In the genomic region with DNA sequence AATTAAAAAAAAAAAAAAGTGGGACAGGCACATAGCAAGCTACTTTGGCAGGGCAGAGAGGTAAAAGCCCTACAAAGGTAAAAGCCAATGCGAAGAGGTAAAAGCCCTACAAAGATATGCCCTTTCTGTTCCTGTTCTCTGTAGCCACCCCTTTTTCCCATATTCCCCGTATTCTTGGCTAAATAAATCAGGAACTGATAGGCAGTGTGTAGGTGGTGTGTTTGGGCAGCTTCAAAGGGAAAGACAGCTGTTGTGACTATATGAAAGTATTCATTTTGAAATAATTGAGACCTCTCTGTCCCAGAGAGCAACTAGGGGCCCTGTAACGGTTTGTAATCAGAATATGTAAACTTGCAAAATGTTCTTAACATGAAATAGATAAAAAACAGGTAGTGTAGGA, we compare ENCODE assay signal across 21 cellular contexts. TPM values are rescaled to one million over a fixed set of nuclear protein-coding genes. Genes with fewer than 3 reads are reported as not detected.
DNase-seq lines count a peak whose midpoint lies in the region; ATAC-seq, FAIRE-seq and TF ChIP-seq lines count a peak whose summit lies in the region.
"Had no signal": no experiment of that assay in that cellular context is flagged by ENCODE, and none has a peak within 500 bp of the region (broad histone marks: within the 10 kb centered on the region; RNA-seq: fewer than 3 reads in every experiment).

No MANE protein-coding gene starts in this region.

- TF ChIP-seq CTCF in GM12878 (IDR thresholded peaks at IDR 0.05 in 2 of 3, conservative IDR thresholded peaks at IDR 0.05 in 1 of 3; ENCODE audit: control insufficient read depth in 2 of 3, extremely low read depth in 1 of 3, insufficient read depth in 1 of 3, low read depth in 3 of 3, low read length in 3 of 3) (no peak), neural progenitor cell (IDR thresholded peaks at IDR 0.05) (no peak)

- H3K79me2 ChIP-seq in GM12878 (ENCODE audit: control insufficient read depth, insufficient read depth, low read length): no peaks in the 10 kb centered on the region
- H3K79me2 ChIP-seq in neural progenitor cell (ENCODE audit: low read depth): no peaks in the 10 kb centered on the region

- in situ Hi-C loops in GM12878 (cut with MboI): no loop called here

- peaks cover 8% of the 10 kb centered on the region for H3K4me1 Mint-ChIP-seq in neural progenitor cell
- H3K4me1 Mint-ChIP-seq: CD4-positive, CD25-positive, alpha-beta regulatory T cell; CD8-positive, alpha-beta memory T cell; GM23338 had no signal

- H3K9me3 ChIP-seq in GM12878 (replicated peaks; ENCODE audit: control insufficient read depth, insufficient read depth, low read length) (peaks cover 6% of the 10 kb centered on the region; the same call in 2 of the 3 replicates), neural progenitor cell (ENCODE audit: low read depth) (no peaks in the 10 kb centered on the region)
- H3K9me3 ChIP-seq: BLaER1 treated with 17β-estradiol and CSF1 and Interleukin-3, amounts not matched to agents 10 nM and 100 nM; Caco-2 had no signal

- CTCF ChIA-PET in GM12878 (lab: Yijun Ruan, JAX): interaction anchor here (1.1 kb wide), 1 partner anchor 10 kb away, joined by 4 read pairs; no protein-coding TSS in a partner anchor

- H3K27me3 ChIP-seq in GM12878 (replicated peaks in 1 of 2; ENCODE audit: control insufficient read depth in 2 of 2, insufficient read depth in 2 of 2, low read length in 1 of 2) (no peaks in the 10 kb centered on the region), neural progenitor cell (no peaks in the 10 kb centered on the region)
- H3K27me3 ChIP-seq: BLaER1 treated with 17β-estradiol and CSF1 and Interleukin-3, amounts not matched to agents 10 nM and 100 nM had no signal

- H3K4me3 ChIP-seq in GM12878 (no peak overlapping the region), neural progenitor cell (no peak overlapping the region)
- H3K4me3 ChIP-seq: BLaER1 treated with 17β-estradiol and CSF1 and Interleukin-3, amounts not matched to agents 10 nM and 100 nM; GM23338; K562 had no signal

- RAD21 ChIA-PET in GM12878 (lab: Charles Lee; ENCODE audit: unreplicated experiment): no interaction called here

- no TSS peak for BruUV-seq in GM12878 (replicated peaks; lab: Mats Ljungman, UMichigan)

- H3K4me1 ChIP-seq in GM12878 (ENCODE audit: control insufficient read depth, insufficient read depth, low read length) (peaks cover 28% of the 10 kb centered on the region), neural progenitor cell (no peaks in the 10 kb centered on the region)
- H3K4me1 ChIP-seq: Caco-2 had no signal

- H3K4me2 ChIP-seq in GM12878 (ENCODE audit: control insufficient read depth, insufficient read depth) (no peak overlapping the region; the same call in 1 of the 2 replicates), neural progenitor cell (no peak overlapping the region)
- H3K4me2 ChIP-seq: BLaER1 treated with 17β-estradiol and CSF1 and Interleukin-3, amounts not matched to agents 10 nM and 100 nM; GM23338 had no signal

- no peak for TF ChIP-seq RAD21 in GM12878 (IDR thresholded peaks at IDR 0.05; ENCODE audit: insufficient read depth, low read depth, low read length)

- H3K9ac ChIP-seq in GM12878 (ENCODE audit: control insufficient read depth, insufficient read depth, low read length) (no peak overlapping the region), neural progenitor cell (no peak overlapping the region)
- H3K9ac ChIP-seq: BLaER1 treated with 17β-estradiol and CSF1 and Interleukin-3, amounts not matched to agents 10 nM and 100 nM had no signal

- H2AFZ ChIP-seq in GM12878 (ENCODE audit: control insufficient read depth, low read depth, low read length) (no peak overlapping the region), neural progenitor cell (replicated peaks) (peak overlapping the region; percentile 20)

- H4K20me1 ChIP-seq in GM12878 (ENCODE audit: control insufficient read depth, insufficient read depth) (no peaks in the 10 kb centered on the region), neural progenitor cell (ENCODE audit: low read depth) (no peaks in the 10 kb centered on the region)
- H4K20me1 ChIP-seq: BLaER1 treated with 17β-estradiol and CSF1 and Interleukin-3, amounts not matched to agents 10 nM and 100 nM had no signal

- TF ChIP-seq POLR2A in GM12878 (IDR thresholded peaks at IDR 0.05; ENCODE audit: low read depth, low read length): no peak

- H3K27me3 Mint-ChIP-seq in neural progenitor cell (ENCODE audit: insufficient read depth, low read depth): peaks cover 3% of the 10 kb centered on the region
- H3K27me3 Mint-ChIP-seq: B cell had no signal

- H3K27ac ChIP-seq in GM12878 (ENCODE audit: control insufficient read depth, insufficient read depth): no peak overlapping the region
- no peak overlapping the region for H3K27ac ChIP-seq in neural progenitor cell
- H3K27ac ChIP-seq: BLaER1 treated with 17β-estradiol and CSF1 and Interleukin-3, amounts not matched to agents 10 nM and 100 nM had no signal

- no peak for TF ChIP-seq EP300 in GM12878 (IDR thresholded peaks at IDR 0.05; ENCODE audit: borderline replicate concordance in 1 of 2, control insufficient read depth in 1 of 2, low read depth in 2 of 2, low read length in 2 of 2)

- no peak overlapping the region for H3K27ac Mint-ChIP-seq in neural progenitor cell
- H3K27ac Mint-ChIP-seq: B cell; CD4-positive, CD25-positive, alpha-beta regulatory T cell; CD8-positive, alpha-beta memory T cell; GM23338; HFFc6 had no signal

- no peaks in the 10 kb centered on the region for H3F3A ChIP-seq in neural progenitor cell (ENCODE audit: low read depth)

- no peak overlapping the region for H3K4me3 Mint-ChIP-seq in neural progenitor cell
- H3K4me3 Mint-ChIP-seq: B cell; CD4-positive, CD25-positive, alpha-beta regulatory T cell; CD8-positive, alpha-beta memory T cell; GM23338; HFFc6 had no signal

- intact Hi-C loops in GM12878 (cut with micrococcal nuclease; ENCODE audit: unreplicated experiment) (no loop called here), head of caudate nucleus (cut with DNase I) (no loop called here)

- H3K36me3 ChIP-seq in GM12878 (ENCODE audit: control insufficient read depth in 2 of 2, insufficient read depth in 2 of 2, low read length in 1 of 2) (no peaks in the 10 kb centered on the region), neural progenitor cell (no peaks in the 10 kb centered on the region)
- H3K36me3 ChIP-seq: BLaER1 treated with 17β-estradiol and CSF1 and Interleukin-3, amounts not matched to agents 10 nM and 100 nM had no signal

- POLR2A ChIA-PET in GM12878 (lab: Charles Lee): interaction anchor here (0.6 kb wide), 1 partner anchor 36 kb away, joined by 5 read pairs; no protein-coding TSS in a partner anchor

- DNase-seq in CD1c-positive myeloid dendritic cell (ENCODE audit: extremely low spot score): peak; percentile 86
- no peak for DNase-seq in GM19239 (ENCODE audit: insufficient read length, low spot score)
- DNase-seq in GM12878 (ENCODE audit: low read depth, low spot score): no peak
- DNase-seq in neural progenitor cell (ENCODE audit: low spot score): no peak
- DNase-seq in head of caudate nucleus: no peak
- no peak for DNase-seq in NCI-H146 treated with DMSO at 0.1 percent for 48 hours (lab: John Stamatoyannopoulos, UW; ENCODE audit: unreplicated experiment)
- DNase-seq in SIG-M5 (lab: John Stamatoyannopoulos, UW): no peak
- DNase-seq: Caco-2; CD4-positive, CD25-positive, alpha-beta regulatory T cell; CD8-positive, alpha-beta memory T cell; DMS79 treated with DMSO at 0.1 percent for 48 hours; GF-D8; HCEC 1CT; HFFc6; IMR-90 had no signal

- H3K36me3 Mint-ChIP-seq in neural progenitor cell: peaks cover 2% of the 10 kb centered on the region
- H3K36me3 Mint-ChIP-seq: CD4-positive, CD25-positive, alpha-beta regulatory T cell; CD8-positive, alpha-beta memory T cell had no signal

- H3K9me3 Mint-ChIP-seq in neural progenitor cell: peaks cover 8% of the 10 kb centered on the region
- H3K9me3 Mint-ChIP-seq: CD4-positive, CD25-positive, alpha-beta regulatory T cell; CD8-positive, alpha-beta memory T cell; GM23338; HFFc6 had no signal

- peak; percentile 4 for FAIRE-seq in GM19239 (lab: Jason Lieb, UNC)
- FAIRE-seq in GM12878 (lab: Jason Lieb, UNC): no peak
- FAIRE-seq: HTR-8/SVneo, K562 had no signal

- SMC1A ChIA-PET in GM12878 (lab: Charles Lee; ENCODE audit: uncharacterized antibody, unreplicated experiment): interaction anchor here (1.3 to 2.9 kb wide), 2 partner anchors 11 to 15 kb away, joined by 5 to 12 read pairs; partner anchors contain the start of gene SLC41A2

- ATAC-seq in GM12878 (peak; percentile 27), HG03039 (IDR thresholded peaks at IDR 0.05; ENCODE audit: unreplicated experiment) (no peak)
- ATAC-seq: GM23338, K562 had no signal

- 30% methylated on average over 3 of the region's 3 CpGs for WGBS in GM12878 (ENCODE audit: insufficient coverage, insufficient replicate concordance, low lambda C conversion rate, missing lambda C conversion rate)

RNA-seq across cellular contexts. Expression of gene SLC41A2, which starts 11.2 kb away (rescaled TPM):
- total RNA-seq in GM12878 (2013; cell fraction: nucleolus; rRNA removed): 149 and 169 TPM in 2 replicates
- 16.8 and 22.5 TPM in 2 replicates for total RNA-seq in GM12878 (2014; rRNA removed)
- total RNA-seq in GM12878 (2014; rRNA removed; fragmentation: Illumina TruSeq; extraction: Trizol): 18.2 and 18.8 TPM in 2 replicates
- total RNA-seq in GM12878 (2021): 18.5 and 19.0 TPM in 2 replicates
- polyA plus RNA-seq in GM12878 (2011; ENCODE audit: low read depth): 4.8 TPM
- 8.3 and 14.2 TPM in 2 replicates for polyA plus RNA-seq in GM12878 (2011; rRNA removed)
- polyA plus RNA-seq in GM12878 (2011; cell fraction: cytosol; rRNA removed): 3.5 and 4.7 TPM in 2 replicates
- 5.1 and 6.5 TPM in 2 replicates for polyA plus RNA-seq in GM12878 (2011; cell fraction: nucleus; rRNA removed)
- 5.6 and 7.1 TPM in 2 replicates for polyA plus RNA-seq in GM12878 (2012)
- polyA plus RNA-seq in GM12878 (2014; fragmentation: Illumina TruSeq; extraction: Trizol): 14.1 and 17.3 TPM in 2 replicates
- 1 to 10 TPM; 3.5 to 9.2 TPM for polyA plus RNA-seq in GM12878 (2014; fragmentation: Nextera tagmentation; extraction: Ambion mirVana)
- 5.7 and 13.0 TPM in 2 replicates for polyA plus RNA-seq in GM12878 (2014; rRNA removed)
- 1 to 10 TPM; 9.3 to 9.5 TPM for polyA plus RNA-seq in GM12878 (2016; fragmentation: Nextera tagmentation; extraction: Ambion mirVana)
- 18.0 and 21.1 TPM in 2 replicates for polyA minus RNA-seq in GM12878 (2011; rRNA and poly(A)+ RNA removed)
- 7.6 and 11.1 TPM in 2 replicates for polyA minus RNA-seq in GM12878 (2011; cell fraction: cytosol; rRNA and poly(A)+ RNA removed)
- polyA minus RNA-seq in GM12878 (2011; cell fraction: nucleus; rRNA and poly(A)+ RNA removed): 14.1 and 26.4 TPM in 2 replicates
- total RNA-seq in neural progenitor cell (ENCODE audit: low replicate concordance): 1.7 and 11.9 TPM in 2 replicates
- polyA plus RNA-seq: CD8-positive, alpha-beta memory T cell had no signal

RNA-seq across cellular contexts. Expression of gene NOPCHAP1, which starts 16.8 kb away (rescaled TPM):
- 32.5 and 34.2 TPM in 2 replicates for total RNA-seq in GM12878 (2013; cell fraction: nucleolus; rRNA removed)
- total RNA-seq in GM12878 (2014; rRNA removed) (28.9 and 29.8 TPM in 2 replicates), GM12878 (2014; rRNA removed; fragmentation: Illumina TruSeq; extraction: Trizol) (38.6 and 41.5 TPM in 2 replicates), GM12878 (2021) (39.6 and 40.2 TPM in 2 replicates), neural progenitor cell (ENCODE audit: low replicate concordance) (8.6 and 8.9 TPM in 2 replicates)
- 7.2 TPM for polyA plus RNA-seq in GM12878 (2011; ENCODE audit: low read depth)
- polyA plus RNA-seq in GM12878 (2011; rRNA removed) (29.2 and 41.6 TPM in 2 replicates), GM12878 (2014; fragmentation: Illumina TruSeq; extraction: Trizol) (22.6 and 28.0 TPM in 2 replicates), GM12878 (2014; fragmentation: Nextera tagmentation; extraction: Ambion mirVana) (100 to 1,000 TPM; 108 to 115 TPM), GM12878 (2014; rRNA removed) (26.3 and 28.9 TPM in 2 replicates), GM12878 (2016; fragmentation: Nextera tagmentation; extraction: Ambion mirVana) (10 to 100 TPM; 69.2 to 73.1 TPM)
- 16.0 and 16.9 TPM in 2 replicates for polyA plus RNA-seq in GM12878 (2011; cell fraction: cytosol; rRNA removed)
- 7.6 and 10.5 TPM in 2 replicates for polyA plus RNA-seq in GM12878 (2011; cell fraction: nucleus; rRNA removed)
- 30.5 and 56.9 TPM in 2 replicates for polyA plus RNA-seq in GM12878 (2012)
- 11.1 and 12.7 TPM in 2 replicates for polyA minus RNA-seq in GM12878 (2011; rRNA and poly(A)+ RNA removed)
- polyA minus RNA-seq in GM12878 (2011; cell fraction: cytosol; rRNA and poly(A)+ RNA removed): 5.7 and 9.5 TPM in 2 replicates
- 8.7 and 17.3 TPM in 2 replicates for polyA minus RNA-seq in GM12878 (2011; cell fraction: nucleus; rRNA and poly(A)+ RNA removed)
